ENCODE assay signal across 9 cellular contexts in the genomic region with DNA sequence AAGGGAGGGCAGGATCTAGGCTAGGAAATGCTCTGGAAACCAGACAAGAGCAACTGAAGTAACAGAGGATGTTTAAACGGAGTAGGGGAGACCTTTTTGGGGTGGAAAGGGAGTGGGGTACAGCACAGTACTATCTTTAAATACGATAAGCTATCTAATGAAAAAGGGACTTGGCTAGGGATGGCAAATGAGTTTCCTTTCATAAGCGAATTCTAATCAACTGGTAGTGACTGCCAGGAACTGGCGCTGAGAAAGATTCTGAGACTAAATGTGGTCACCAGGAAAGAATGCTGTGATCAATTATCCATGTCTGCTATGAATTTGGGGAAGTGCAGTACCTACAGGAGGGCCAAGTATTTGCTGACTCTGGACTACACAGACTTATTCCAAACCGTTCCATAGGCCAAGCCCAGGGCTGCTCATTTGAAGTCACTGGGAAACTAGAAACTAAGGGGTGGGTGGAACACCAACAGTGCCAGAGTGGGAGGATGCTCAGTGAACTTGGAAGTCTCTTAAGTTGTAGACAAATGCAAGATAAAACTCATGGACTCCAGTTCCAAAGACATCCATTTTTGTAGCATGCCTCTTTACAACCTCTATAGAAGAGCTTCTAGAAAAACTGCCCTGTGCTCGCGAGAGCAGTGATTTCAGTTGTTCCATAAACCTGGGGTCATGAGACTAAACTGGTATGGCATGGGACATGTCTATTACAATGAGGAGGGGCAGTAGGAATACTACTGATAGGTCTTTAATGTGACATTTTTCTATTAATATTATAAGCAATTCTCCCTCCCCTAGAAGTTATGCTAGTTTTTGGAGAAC. TPM values are rescaled to one million over a fixed set of nuclear protein-coding genes. Genes with fewer than 3 reads are reported as not detected.
DNase-seq lines count a peak whose midpoint lies in the region; ATAC-seq and TF ChIP-seq lines count a peak whose summit lies in the region.
"Had no signal": no experiment of that assay in that cellular context is flagged by ENCODE, and none has a peak within 500 bp of the region (broad histone marks: within the 10 kb centered on the region; RNA-seq: fewer than 3 reads in every experiment).

No MANE protein-coding gene starts in this region.

- POLR2A ChIA-PET in CD8-positive, alpha-beta memory T cell (lab: Charles Lee): interaction anchor here (1.2 kb wide), 1 partner anchor 45 kb away, joined by 4 read pairs; no protein-coding TSS in a partner anchor
- POLR2A ChIA-PET in MCF 10A (lab: Yijun Ruan, JAX): interaction anchor here (0.6 to 6.3 kb wide), 10 partner anchors 13 to 630 kb away, joined by 3 to 213 read pairs (median 3); a partner anchor contains a TSS

- no peaks in the 10 kb centered on the region for H3K27me3 ChIP-seq in CD8-positive, alpha-beta memory T cell (ENCODE audit: insufficient read depth, low read length, poor library complexity, severe bottlenecking)

- peaks cover 17 to 63% (median 27%) of the 10 kb centered on the region in 3 donors for H3K36me3 Mint-ChIP-seq in CD8-positive, alpha-beta memory T cell
- peaks cover 13% of the 10 kb centered on the region for H3K36me3 Mint-ChIP-seq in IgD-negative memory B cell
- peaks cover 29% of the 10 kb centered on the region for H3K36me3 Mint-ChIP-seq in MCF 10A (ENCODE audit: insufficient read depth, unreplicated experiment)
- peaks cover 5% of the 10 kb centered on the region for H3K36me3 Mint-ChIP-seq in natural killer cell

- H3K9me3 Mint-ChIP-seq in CD8-positive, alpha-beta memory T cell: peaks cover 0 to 8% (median 3%) of the 10 kb centered on the region in 5 donors
- H3K9me3 Mint-ChIP-seq in IgD-negative memory B cell (peaks cover 0 to 2% (median 0%) of the 10 kb centered on the region in 3 donors), MCF 10A (ENCODE audit: unreplicated experiment) (no peaks in the 10 kb centered on the region), natural killer cell (no peaks in the 10 kb centered on the region)

- H3K27me3 Mint-ChIP-seq in CD8-positive, alpha-beta memory T cell: peaks cover 0 to under 1% of the 10 kb centered on the region in 2 donors
- no peaks in the 10 kb centered on the region for H3K27me3 Mint-ChIP-seq in IgD-negative memory B cell
- no peaks in the 10 kb centered on the region for H3K27me3 Mint-ChIP-seq in MCF 10A (ENCODE audit: insufficient read depth, unreplicated experiment)
- H3K27me3 Mint-ChIP-seq in natural killer cell (ENCODE audit: low read depth in 2 of 2): no peaks in the 10 kb centered on the region

- intact Hi-C loops in MCF 10A (cut with micrococcal nuclease): no loop called here
- intact Hi-C loops in natural killer cell (cut with micrococcal nuclease): no loop called here

- H3K4me1 ChIP-seq in CD8-positive, alpha-beta memory T cell (ENCODE audit: insufficient read depth, low read length): peaks cover 25% of the 10 kb centered on the region

- CTCF ChIA-PET in CD8-positive, alpha-beta memory T cell (lab: Charles Lee): interaction anchor here (2.8 kb wide), 1 partner anchor 7 kb away, joined by 13 read pairs; no protein-coding TSS in a partner anchor
- CTCF ChIA-PET in MCF 10A (lab: Yijun Ruan, JAX): interaction anchor here (0.8 to 7.8 kb wide), 3 partner anchors 17 to 38 kb away, joined by 3 to 71 read pairs (median 4); no protein-coding TSS in a partner anchor

- DNase-seq in CD8-positive, alpha-beta memory T cell: no peak
- DNase-seq in MCF 10A (ENCODE audit: unreplicated experiment) (no peak), natural killer cell (no peak), DMS114 treated with DMSO at 0.1 percent for 48 hours (lab: John Stamatoyannopoulos, UW; ENCODE audit: unreplicated experiment) (no peak), C1 segment of cervical spinal cord (lab: John Stamatoyannopoulos, UW) (no peak)
- DNase-seq in stimulated activated CD4-positive, alpha-beta T cell treated with anti-CD3 and anti-CD28 coated beads, Interleukin-1b, Interleukin-23, amount 100 ng/mL, for 48 hours: no peak
- DNase-seq: NCI-H446 had no signal

- peak overlapping the region; percentile 29 to 99 (median 98) for H3K27ac Mint-ChIP-seq in CD8-positive, alpha-beta memory T cell
- H3K27ac Mint-ChIP-seq in IgD-negative memory B cell: peak overlapping the region in 1 of 3 donors; percentile 3
- no peak overlapping the region for H3K27ac Mint-ChIP-seq in MCF 10A (ENCODE audit: low read depth, unreplicated experiment)
- H3K27ac Mint-ChIP-seq in natural killer cell: peak overlapping the region; percentile 87 to 98

- TF ChIP-seq CTCF in MCF 10A (IDR thresholded peaks at IDR 0.05; ENCODE audit: unreplicated experiment): no peak
- no peak for TF ChIP-seq CTCF in natural killer cell (IDR thresholded peaks at IDR 0.05)

- H3K4me3 ChIP-seq in CD8-positive, alpha-beta memory T cell (ENCODE audit: low read length): no peak overlapping the region

- H3K9me3 ChIP-seq in CD8-positive, alpha-beta memory T cell (ENCODE audit: low read length): no peaks in the 10 kb centered on the region

- H3K36me3 ChIP-seq in CD8-positive, alpha-beta memory T cell (ENCODE audit: insufficient read depth, low read length): no peaks in the 10 kb centered on the region

- H3K27ac ChIP-seq in CD8-positive, alpha-beta memory T cell (ENCODE audit: low read depth, low read length): no peak overlapping the region

- peaks cover 73 to 81% (median 74%) of the 10 kb centered on the region in 3 donors for H3K4me1 Mint-ChIP-seq in CD8-positive, alpha-beta memory T cell
- peaks cover 43 to 58% (median 44%) of the 10 kb centered on the region in 3 donors for H3K4me1 Mint-ChIP-seq in IgD-negative memory B cell
- H3K4me1 Mint-ChIP-seq in MCF 10A (ENCODE audit: insufficient read depth, unreplicated experiment): peaks cover 17% of the 10 kb centered on the region
- peaks cover 46 to 73% of the 10 kb centered on the region in 2 donors for H3K4me1 Mint-ChIP-seq in natural killer cell

- H3K4me3 Mint-ChIP-seq in CD8-positive, alpha-beta memory T cell: peak overlapping the region; percentile 23 to 99 (median 95)
- peak overlapping the region; percentile 62 to 98 (median 95) for H3K4me3 Mint-ChIP-seq in IgD-negative memory B cell
- H3K4me3 Mint-ChIP-seq in MCF 10A (ENCODE audit: unreplicated experiment): peak overlapping the region; percentile 22
- H3K4me3 Mint-ChIP-seq in natural killer cell: peak overlapping the region; percentile 49

- no peak for ATAC-seq in natural killer cell
- ATAC-seq in GM18907 (IDR thresholded peaks at IDR 0.05; ENCODE audit: unreplicated experiment): no peak

- BruUV-seq in MCF 10A (replicated peaks; lab: Mats Ljungman, UMichigan): no TSS peak

RNA-seq across cellular contexts. Expression of a gene that starts 2.0 kb away (rescaled TPM):
- 10 to 100 TPM; 18.7 to 19.0 TPM for total RNA-seq in CD8-positive, alpha-beta memory T cell
- polyA plus RNA-seq in CD8-positive, alpha-beta memory T cell: 50.6 TPM
- 34.5 TPM for polyA plus RNA-seq in IgD-negative memory B cell
- total RNA-seq in MCF 10A (2022): 16.5 and 21.7 TPM in 2 replicates
- total RNA-seq in natural killer cell: 10 to 100 TPM; 24.2 to 63.3 (median 42.4) TPM

RNA-seq across cellular contexts. Expression of a gene that starts 2.1 kb away (rescaled TPM):
- 10 to 100 TPM; 29.1 to 30.4 TPM for total RNA-seq in CD8-positive, alpha-beta memory T cell
- polyA plus RNA-seq in CD8-positive, alpha-beta memory T cell: 46.3 TPM
- 47.9 TPM for polyA plus RNA-seq in IgD-negative memory B cell
- total RNA-seq in MCF 10A (2022): 44.3 and 44.8 TPM in 2 replicates
- 10 to 100 TPM; 62.8 to 77.6 (median 74.9) TPM for total RNA-seq in natural killer cell

RNA-seq across cellular contexts. Expression of a gene that starts 43.5 kb away (rescaled TPM):
- 10 to 100 TPM; 27.1 to 32.8 TPM for total RNA-seq in CD8-positive, alpha-beta memory T cell
- polyA plus RNA-seq in CD8-positive, alpha-beta memory T cell: 48.1 TPM
- 25.6 TPM for polyA plus RNA-seq in IgD-negative memory B cell
- total RNA-seq in MCF 10A (2022) (28.0 and 32.3 TPM in 2 replicates), natural killer cell (10 to 100 TPM; 27.0 to 36.9 (median 32.9) TPM)

Comparison
In these comparisons a context has a peak if more than half of its experiments do, and no peak if none do; other contexts are left out.
1. H3K4me3 Mint-ChIP-seq: peak in every context shown above with its lines; median percentile 95 in CD8-positive, alpha-beta memory T cell; 95 in IgD-negative memory B cell; 49 in natural killer cell; 22 in MCF 10A.